ENCODE assay signal across 2 cellular contexts in genomic region chr11:11406652-11407051, GRCh38.
TF ChIP-seq lines count a peak whose summit lies in the region.

No MANE protein-coding gene starts in this region.

TF ChIP-seq in liver, 16 proteins besides CTCF, POLR2A, EP300 and RAD21:
- peak in 1 of 2 donors; percentile 20 for TF ChIP-seq RXRA (IDR thresholded peaks at IDR 0.05)
- peak; percentile 21 to 44 for TF ChIP-seq HNF4A (conservative IDR thresholded peaks at IDR 0.05)
- no peak for TF ChIP-seq NR2F2 (IDR thresholded peaks at IDR 0.05)

TF ChIP-seq in HepG2, 621 proteins besides CTCF, POLR2A, EP300 and RAD21:
- TF ChIP-seq ZNF281 (CRISPR knock-in tag; IDR thresholded peaks at IDR 0.05; ENCODE audit: borderline replicate concordance): no peak
- no peak for TF ChIP-seq GLI4 (CRISPR knock-in tag; IDR thresholded peaks at IDR 0.05; ENCODE audit: borderline replicate concordance)
- TF ChIP-seq ZNF850 (CRISPR knock-in tag; conservative IDR thresholded peaks at IDR 0.05): no peak
- no peak for TF ChIP-seq ZNF260 (CRISPR knock-in tag; IDR thresholded peaks at IDR 0.05; ENCODE audit: borderline replicate concordance, low read depth)
- TF ChIP-seq ZBTB46 (CRISPR knock-in tag; IDR thresholded peaks at IDR 0.05; ENCODE audit: borderline replicate concordance): no peak
- TF ChIP-seq FOXA1 (IDR thresholded peaks at IDR 0.05): no peak
- no peak for TF ChIP-seq FOXA1 (CRISPR knock-in tag; IDR thresholded peaks at IDR 0.05)
- no peak for TF ChIP-seq MTA1 (CRISPR knock-in tag; IDR thresholded peaks at IDR 0.05; ENCODE audit: borderline replicate concordance)
- TF ChIP-seq REL (CRISPR knock-in tag; conservative IDR thresholded peaks at IDR 0.05): no peak
- no peak for TF ChIP-seq SOX5 (CRISPR knock-in tag; IDR thresholded peaks at IDR 0.05; ENCODE audit: borderline replicate concordance)
- TF ChIP-seq CCDC6 (CRISPR knock-in tag; IDR thresholded peaks at IDR 0.05): no peak
- TF ChIP-seq ZMYM4 (CRISPR knock-in tag; IDR thresholded peaks at IDR 0.05): no peak
- no peak for TF ChIP-seq ZNF160 (CRISPR knock-in tag; IDR thresholded peaks at IDR 0.05)
- no peak for TF ChIP-seq SNAPC5 (CRISPR knock-in tag; IDR thresholded peaks at IDR 0.05; ENCODE audit: borderline replicate concordance)
